ENCODE assay signal across 8 cellular contexts in the genomic region with DNA sequence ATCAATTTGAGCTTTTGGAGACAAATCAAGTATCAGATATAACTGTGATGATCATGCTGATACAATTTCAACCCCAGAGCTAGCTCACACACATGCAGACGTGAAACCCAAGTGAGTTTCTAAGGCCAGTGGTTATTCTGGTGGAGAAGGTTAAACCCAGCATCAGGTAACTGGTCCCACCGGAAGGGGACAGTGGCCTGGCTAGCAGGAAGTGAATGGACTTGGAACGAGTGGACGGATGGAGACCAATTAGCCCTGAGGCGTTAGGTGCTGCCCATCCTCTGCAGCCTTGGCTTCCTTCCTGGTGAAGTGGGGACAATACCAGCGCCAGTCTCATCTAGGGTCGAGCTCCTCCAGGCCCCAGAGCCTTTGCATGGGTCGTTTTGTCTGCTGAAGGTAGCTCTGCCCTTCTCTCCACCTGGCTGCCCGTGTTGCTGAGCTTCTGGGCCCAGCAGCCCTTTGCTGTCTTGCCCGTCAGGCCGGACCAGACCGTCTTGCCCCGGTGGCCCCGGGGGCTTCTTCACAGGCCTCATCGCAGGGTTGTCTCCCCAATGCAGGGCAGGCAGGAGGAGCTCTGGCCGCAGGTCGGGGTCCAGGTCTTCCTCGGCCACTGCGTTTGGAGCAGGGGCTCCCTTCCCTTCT. TPM values are rescaled to one million over a fixed set of nuclear protein-coding genes. Genes with fewer than 3 reads are reported as not detected.
DNase-seq lines count a peak whose midpoint lies in the region; FAIRE-seq and TF ChIP-seq lines count a peak whose summit lies in the region.

No MANE protein-coding gene starts in this region.

- no peaks in the 10 kb centered on the region for H3K27me3 ChIP-seq in ACC112 (ENCODE audit: insufficient read depth, low read length)
- no peaks in the 10 kb centered on the region for H3K27me3 ChIP-seq in colonic mucosa
- no peaks in the 10 kb centered on the region for H3K27me3 ChIP-seq in muscle layer of duodenum (ENCODE audit: low read depth, low read length)

- H3K27ac ChIP-seq in ACC112 (ENCODE audit: low read depth, low read length), result no peak overlapping the region
- peak overlapping the region; percentile 55 for H3K27ac ChIP-seq in colonic mucosa
- H3K27ac ChIP-seq in muscle layer of duodenum (ENCODE audit: low read length), result peak overlapping the region; percentile 64

- TF ChIP-seq CTCF in LNCaP clone FGC (IDR thresholded peaks at IDR 0.05; ENCODE audit: control insufficient read depth, extremely low read depth, insufficient read depth) (no peak), colonic mucosa (IDR thresholded peaks at IDR 0.05) (no peak)

- H2AFZ ChIP-seq in ACC112 (ENCODE audit: low read length, unreplicated experiment), result peak overlapping the region; percentile 80

- no peak for FAIRE-seq in frontal cortex (lab: Jason Lieb, UNC)

- peak overlapping the region; percentile 73 for H3K4me3 ChIP-seq in ACC112 (ENCODE audit: low read depth, low read length)
- H3K4me3 ChIP-seq in LNCaP clone FGC (ENCODE audit: low read depth, low read length), result peak overlapping the region; percentile 44
- H3K4me3 ChIP-seq in colonic mucosa, result peak overlapping the region; percentile 39
- peak overlapping the region; percentile 60 to 66 for H3K4me3 ChIP-seq in muscle layer of duodenum (ENCODE audit: low read depth in 1 of 2, low read length in 2 of 2)

- H3K9me3 ChIP-seq in colonic mucosa (no peaks in the 10 kb centered on the region), muscle layer of duodenum (ENCODE audit: control insufficient read depth in 1 of 2, low read length in 2 of 2) (no peaks in the 10 kb centered on the region)

- peaks cover 37% of the 10 kb centered on the region for H3K79me2 ChIP-seq in ACC112 (ENCODE audit: control insufficient read depth, insufficient read depth, low read length, unreplicated experiment)

- intact Hi-C loops in colonic mucosa (cut with DNase I), result loop anchor here (5.0 kb wide), 1 partner anchor 59 kb away; a partner anchor contains a TSS

- H3K9ac ChIP-seq in colonic mucosa (ENCODE audit: low read depth in 2 of 2, low read length in 2 of 2), result peak overlapping the region; percentile 53 to 64

- DNase-seq in LNCaP clone FGC (ENCODE audit: low read depth) (no peak), colonic mucosa (peak; percentile 38), frontal cortex (ENCODE audit: low spot score in 2 of 2) (no peak), COR-L47 (lab: John Stamatoyannopoulos, UW) (no peak), occipital lobe (lab: John Stamatoyannopoulos, UW) (no peak), UCSD-AML1 (lab: John Stamatoyannopoulos, UW; ENCODE audit: unreplicated experiment) (no peak)

- H3K4me1 ChIP-seq in ACC112 (ENCODE audit: control insufficient read depth, insufficient read depth, low read length, unreplicated experiment), result peaks cover 51% of the 10 kb centered on the region
- H3K4me1 ChIP-seq in colonic mucosa, result peaks cover 7% of the 10 kb centered on the region
- H3K4me1 ChIP-seq in muscle layer of duodenum (ENCODE audit: control insufficient read depth in 1 of 2, insufficient read depth in 2 of 2, low read length in 2 of 2), result peaks cover 13 to 35% of the 10 kb centered on the region in 2 donors

- H3K36me3 ChIP-seq in ACC112 (ENCODE audit: insufficient read depth, low read length), result no peaks in the 10 kb centered on the region
- no peaks in the 10 kb centered on the region for H3K36me3 ChIP-seq in colonic mucosa
- H3K36me3 ChIP-seq in muscle layer of duodenum (ENCODE audit: control insufficient read depth in 1 of 2, insufficient read depth in 2 of 2, low read length in 2 of 2), result no peaks in the 10 kb centered on the region

RNA-seq across cellular contexts. Expression of a gene that starts 0.9 kb away (rescaled TPM):
- total RNA-seq in colonic mucosa (10 to 100 TPM in 1 of 2 donors, 1 to 10 TPM in 1; 8.1 to 10.2 TPM), frontal cortex (24.5 TPM), occipital lobe (31.7 TPM)

RNA-seq across cellular contexts. Expression of a gene that starts 46.0 kb away (rescaled TPM):
- 10 to 100 TPM; 14.6 to 22.4 TPM for total RNA-seq in colonic mucosa
- total RNA-seq in frontal cortex, result 1.6 TPM
- 0.78 TPM for total RNA-seq in occipital lobe

RNA-seq across cellular contexts. Expression of a gene that starts 57.3 kb away (rescaled TPM):
- 10 to 100 TPM; 66.9 to 87.4 TPM for total RNA-seq in colonic mucosa
- 56.3 TPM for total RNA-seq in frontal cortex
- total RNA-seq in occipital lobe, result 52.1 TPM
